ENCODE assay signal across 1 cellular context in the genomic region with DNA sequence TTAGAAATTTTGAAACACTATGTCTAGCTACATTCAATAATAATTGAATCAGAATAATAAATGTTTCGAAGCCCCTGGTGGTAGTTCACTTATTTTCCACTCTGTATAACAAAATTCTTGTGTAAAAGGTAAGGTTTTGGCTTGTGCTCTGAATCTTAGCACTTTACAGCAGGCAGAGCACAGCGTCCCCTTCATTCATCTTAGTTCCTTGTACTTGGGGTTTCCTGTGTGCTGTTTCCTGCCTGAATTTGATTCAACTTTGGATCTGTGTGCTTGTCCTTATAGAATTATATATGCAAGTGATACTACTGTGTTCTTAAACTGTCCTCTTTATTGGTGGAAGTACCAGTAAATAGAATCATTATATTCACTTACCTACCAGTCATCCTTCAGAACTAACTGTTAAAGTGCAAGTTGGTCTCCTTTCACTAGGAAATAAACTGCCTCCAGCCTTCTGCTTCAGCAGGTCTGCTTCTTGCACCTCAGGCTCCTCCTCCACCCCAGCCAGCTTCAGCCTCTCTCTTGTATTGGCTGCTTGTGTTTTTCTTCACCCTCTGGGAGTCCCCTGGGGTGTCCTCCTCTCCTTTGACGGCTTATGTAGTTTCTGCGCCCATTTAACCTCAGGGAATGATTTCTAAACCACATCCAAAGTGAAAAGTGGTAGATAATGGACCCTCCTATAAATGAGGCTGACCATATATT.
TF ChIP-seq lines count a peak whose summit lies in the region.

No MANE protein-coding gene starts in this region.

TF ChIP-seq in IMR-90, 13 proteins besides CTCF, POLR2A, EP300 and RAD21 (continued from another document):
- TF ChIP-seq ELK1 (IDR thresholded peaks at IDR 0.05; ENCODE audit: borderline replicate concordance, low read depth, low read length), result no peak
- no peak for TF ChIP-seq NFE2L2 (IDR thresholded peaks at IDR 0.05; ENCODE audit: low read depth, low read length)
- no peak for TF ChIP-seq SMC3 (IDR thresholded peaks at IDR 0.05; ENCODE audit: low read depth, low read length)
